8 cellular contexts compared by ENCODE assay signal in the genomic region with DNA sequence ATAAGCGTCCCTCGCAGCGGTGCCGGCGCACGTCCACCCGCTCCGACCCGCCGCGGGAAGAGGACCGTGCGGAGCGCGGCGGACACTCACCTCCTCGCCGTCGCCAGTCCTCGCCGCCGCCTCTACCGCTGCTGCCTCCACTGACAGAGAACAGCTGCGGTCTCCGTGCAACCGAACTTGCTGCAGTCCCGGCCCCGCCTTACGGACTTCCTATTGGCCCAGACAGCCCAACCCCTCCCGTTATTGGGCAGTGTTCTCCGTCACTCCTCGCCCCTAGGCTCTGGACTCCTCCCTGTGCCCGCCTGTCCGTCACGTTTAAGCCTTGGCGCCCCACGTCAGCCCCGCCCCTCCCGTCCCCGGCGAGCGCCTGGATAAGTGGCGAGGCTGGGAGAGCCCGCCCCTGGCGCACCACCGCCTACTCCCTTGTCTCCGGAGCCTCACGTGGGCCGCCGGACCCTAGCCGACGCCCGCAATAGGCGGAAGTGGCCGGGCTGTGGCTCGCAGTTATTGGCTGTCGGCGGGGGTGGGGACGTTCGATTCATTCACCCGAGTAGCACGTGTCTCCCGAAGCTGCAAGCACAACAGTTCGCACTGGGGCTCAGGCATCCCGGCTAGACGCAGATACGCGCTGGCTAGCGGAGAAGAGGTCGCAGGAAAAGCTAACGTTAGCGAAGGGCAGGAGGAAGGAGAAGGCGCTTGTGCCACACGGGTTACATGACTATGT. TPM values are rescaled to one million over a fixed set of nuclear protein-coding genes. Genes with fewer than 3 reads are reported as not detected.
DNase-seq lines count a peak whose midpoint lies in the region; ATAC-seq and TF ChIP-seq lines count a peak whose summit lies in the region.

A gene with protein sequence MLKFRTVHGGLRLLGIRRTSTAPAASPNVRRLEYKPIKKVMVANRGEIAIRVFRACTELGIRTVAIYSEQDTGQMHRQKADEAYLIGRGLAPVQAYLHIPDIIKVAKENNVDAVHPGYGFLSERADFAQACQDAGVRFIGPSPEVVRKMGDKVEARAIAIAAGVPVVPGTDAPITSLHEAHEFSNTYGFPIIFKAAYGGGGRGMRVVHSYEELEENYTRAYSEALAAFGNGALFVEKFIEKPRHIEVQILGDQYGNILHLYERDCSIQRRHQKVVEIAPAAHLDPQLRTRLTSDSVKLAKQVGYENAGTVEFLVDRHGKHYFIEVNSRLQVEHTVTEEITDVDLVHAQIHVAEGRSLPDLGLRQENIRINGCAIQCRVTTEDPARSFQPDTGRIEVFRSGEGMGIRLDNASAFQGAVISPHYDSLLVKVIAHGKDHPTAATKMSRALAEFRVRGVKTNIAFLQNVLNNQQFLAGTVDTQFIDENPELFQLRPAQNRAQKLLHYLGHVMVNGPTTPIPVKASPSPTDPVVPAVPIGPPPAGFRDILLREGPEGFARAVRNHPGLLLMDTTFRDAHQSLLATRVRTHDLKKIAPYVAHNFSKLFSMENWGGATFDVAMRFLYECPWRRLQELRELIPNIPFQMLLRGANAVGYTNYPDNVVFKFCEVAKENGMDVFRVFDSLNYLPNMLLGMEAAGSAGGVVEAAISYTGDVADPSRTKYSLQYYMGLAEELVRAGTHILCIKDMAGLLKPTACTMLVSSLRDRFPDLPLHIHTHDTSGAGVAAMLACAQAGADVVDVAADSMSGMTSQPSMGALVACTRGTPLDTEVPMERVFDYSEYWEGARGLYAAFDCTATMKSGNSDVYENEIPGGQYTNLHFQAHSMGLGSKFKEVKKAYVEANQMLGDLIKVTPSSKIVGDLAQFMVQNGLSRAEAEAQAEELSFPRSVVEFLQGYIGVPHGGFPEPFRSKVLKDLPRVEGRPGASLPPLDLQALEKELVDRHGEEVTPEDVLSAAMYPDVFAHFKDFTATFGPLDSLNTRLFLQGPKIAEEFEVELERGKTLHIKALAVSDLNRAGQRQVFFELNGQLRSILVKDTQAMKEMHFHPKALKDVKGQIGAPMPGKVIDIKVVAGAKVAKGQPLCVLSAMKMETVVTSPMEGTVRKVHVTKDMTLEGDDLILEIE (minus strand): TSS at position 152 of the 724 bp plus-strand sequence. CDS start 86,224 bp downstream, outside the sequence.

- H3K9ac ChIP-seq in PC-3 (ENCODE audit: low read length) = peak within 1 kb of the TSS; percentile 42

- peak within 1 kb of the TSS; percentile 92 for H3K4me2 ChIP-seq in PC-3 (ENCODE audit: low read length)

- H2AFZ ChIP-seq in PC-3 (ENCODE audit: low read length) = peak within 1 kb of the TSS; percentile 82

- H3K27me3 Mint-ChIP-seq in Caco-2 (ENCODE audit: insufficient read depth, unreplicated experiment) = no peaks in the 10 kb centered on the region
- no peaks in the 10 kb centered on the region for H3K27me3 Mint-ChIP-seq in activated T-cell treated with anti-CD3 and anti-CD28 coated beads, Interleukin-2, amount 50 U/mL, for 4 hours (ENCODE audit: low read depth)

- H3K27ac ChIP-seq in PC-3 (ENCODE audit: low read length) = peak within 1 kb of the TSS; percentile 8; the same call in 1 of the 2 replicates

- H4K20me1 ChIP-seq in PC-3 (ENCODE audit: low read length) = no peaks in the 10 kb centered on the region

- H3K4me1 ChIP-seq in Caco-2 (peaks cover 12% of the 10 kb centered on the region), PC-3 (ENCODE audit: insufficient read depth, low read length) (peaks cover 15% of the 10 kb centered on the region)

- ATAC-seq in GM21515 (IDR thresholded peaks at IDR 0.05; ENCODE audit: unreplicated experiment) = peak; percentile 92
- peak; percentile 95 for ATAC-seq in PC-3
- peak; percentile 97 to 98 for ATAC-seq in activated T-cell treated with anti-CD3 and anti-CD28 coated beads, Interleukin-2, amount 50 U/mL, for 4 hours

- no peaks in the 10 kb centered on the region for H3F3A ChIP-seq in PC-3 (ENCODE audit: low read length, unreplicated experiment)

- intact Hi-C loops in Caco-2 (cut with micrococcal nuclease; ENCODE audit: unreplicated experiment) (loop anchor here (1.0 to 5.0 kb wide), 4 partner anchors 8 to 162 kb away; no protein-coding TSS in a partner anchor), PC-3 (cut with micrococcal nuclease) (loop anchor here (1.0 to 5.0 kb wide), 2 partner anchors 24 to 76 kb away; no protein-coding TSS in a partner anchor)

- no peaks in the 10 kb centered on the region for H3K9me3 Mint-ChIP-seq in Caco-2 (ENCODE audit: unreplicated experiment)
- no peaks in the 10 kb centered on the region for H3K9me3 Mint-ChIP-seq in activated T-cell treated with anti-CD3 and anti-CD28 coated beads, Interleukin-2, amount 50 U/mL, for 4 hours

- BruUV-seq in Caco-2 (replicated peaks; lab: Mats Ljungman, UMichigan) = no TSS peak
- no TSS peak for BruUV-seq in PC-3 (replicated peaks; lab: Mats Ljungman, UMichigan)

- no peaks in the 10 kb centered on the region for H3K9me3 ChIP-seq in Caco-2
- H3K9me3 ChIP-seq in PC-3 (ENCODE audit: low read length) = no peaks in the 10 kb centered on the region

- peaks cover 22% of the 10 kb centered on the region for H3K4me1 Mint-ChIP-seq in Caco-2 (ENCODE audit: low read depth, unreplicated experiment)
- H3K4me1 Mint-ChIP-seq in activated T-cell treated with anti-CD3 and anti-CD28 coated beads, Interleukin-2, amount 50 U/mL, for 4 hours (ENCODE audit: low read depth) = peaks cover 25% of the 10 kb centered on the region

- H3K36me3 Mint-ChIP-seq in Caco-2 (ENCODE audit: insufficient read depth, unreplicated experiment) = peaks cover 13% of the 10 kb centered on the region
- no peaks in the 10 kb centered on the region for H3K36me3 Mint-ChIP-seq in activated T-cell treated with anti-CD3 and anti-CD28 coated beads, Interleukin-2, amount 50 U/mL, for 4 hours (ENCODE audit: insufficient read depth)

- H3K79me2 ChIP-seq in PC-3 (ENCODE audit: low read length) = no peaks in the 10 kb centered on the region

- H3K27ac Mint-ChIP-seq in Caco-2 (ENCODE audit: unreplicated experiment) = peak within 1 kb of the TSS; percentile 64

- POLR2A ChIA-PET in Caco-2 (lab: Charles Lee) (interaction anchor here (0.5 to 2.3 kb wide), 12 partner anchors 8 to 342 kb away, joined by 3 to 13 read pairs (median 6); partner anchors contain the start of gene RBM14), PC-3 (lab: Charles Lee; ENCODE audit: unreplicated experiment) (no interaction called here)

- H3K27me3 ChIP-seq in Caco-2 (replicated peaks; ENCODE audit: control insufficient read depth, insufficient read depth, low read length) (no peaks in the 10 kb centered on the region), PC-3 (ENCODE audit: low read length) (no peaks in the 10 kb centered on the region)

- H3K4me3 ChIP-seq in Caco-2 (ENCODE audit: low read depth, low read length) (peak within 1 kb of the TSS; percentile 58), PC-3 (ENCODE audit: low read length) (peak within 1 kb of the TSS; percentile 72), epithelial cell of proximal tubule (ENCODE audit: low read depth, low read length) (peak within 1 kb of the TSS; percentile 74)

- CTCF ChIA-PET in Caco-2 (lab: Charles Lee) = interaction anchor here (0.6 to 1.9 kb wide), 9 partner anchors 8 to 280 kb away, joined by 3 to 11 read pairs (median 4); partner anchors contain the start of gene RBM4B
- CTCF ChIA-PET in PC-3 (lab: Charles Lee) = interaction anchor here (0.5 kb wide), 1 partner anchor 159 kb away, joined by 3 read pairs; no protein-coding TSS in a partner anchor

- DNase-seq in Caco-2 (peak; percentile 100), HuH-7 (ENCODE audit: low spot score) (peak; percentile 100), PC-3 (peak; percentile 99), epithelial cell of proximal tubule (ENCODE audit: low read depth) (peak; percentile 94), mucosa of gallbladder (ENCODE audit: low spot score) (peak; percentile 100)
- DNase-seq in activated T-cell treated with anti-CD3 and anti-CD28 coated beads, Interleukin-2, amount 50 U/mL, for 4 hours = peak; percentile 94
- DNase-seq in stimulated activated CD8-positive, alpha-beta memory T cell treated with anti-CD3 and anti-CD28 coated beads, Interleukin-4, amount 100 ng/mL, for 24 hours (ENCODE audit: low read depth) = peak; percentile 96

- no peaks in the 10 kb centered on the region for H3K9me2 ChIP-seq in PC-3 (replicated peaks; ENCODE audit: low read length)

- H3K4me3 Mint-ChIP-seq in Caco-2 (ENCODE audit: unreplicated experiment) = peak within 1 kb of the TSS; percentile 77
- H3K4me3 Mint-ChIP-seq in activated T-cell treated with anti-CD3 and anti-CD28 coated beads, Interleukin-2, amount 50 U/mL, for 4 hours = peak within 1 kb of the TSS; percentile 78

- TF ChIP-seq CTCF in Caco-2 (IDR thresholded peaks at IDR 0.05; ENCODE audit: insufficient read depth in 1 of 2, low read depth in 1 of 2, low read length in 1 of 2, severe bottlenecking in 1 of 2, unreplicated experiment in 1 of 2) = no peak
- no peak for TF ChIP-seq CTCF in PC-3 (conservative IDR thresholded peaks at IDR 0.05; ENCODE audit: low read depth, low read length)
- no peak for TF ChIP-seq CTCF in epithelial cell of proximal tubule (conservative IDR thresholded peaks at IDR 0.05; ENCODE audit: low read depth, low read length)

- no peaks in the 10 kb centered on the region; the same call in 1 of the 2 replicates for H3K36me3 ChIP-seq in Caco-2 (ENCODE audit: control insufficient read depth, insufficient read depth, low read length)
- H3K36me3 ChIP-seq in PC-3 (ENCODE audit: low read depth, low read length) = no peaks in the 10 kb centered on the region

RNA-seq across cellular contexts. Expression of the gene that starts here (rescaled TPM):
- total RNA-seq in Caco-2 (2022) (22.5 and 25.8 TPM in 2 replicates), PC-3 (2014; rRNA removed) (24.5 and 39.7 TPM in 2 replicates), epithelial cell of proximal tubule (4.7 and 10.6 TPM in 2 replicates), mucosa of gallbladder (24.7 TPM)
- 10 to 100 TPM; 17.5 to 20.0 (median 18.4) TPM for total RNA-seq in activated T-cell treated with anti-CD3 and anti-CD28 coated beads, Interleukin-2, amount 50 U/mL, for 4 hours

Comparison
In these comparisons a context has a peak if more than half of its experiments do, and no peak if none do; other contexts are left out.
1. Peak in every context shown above with its lines: DNase-seq, ATAC-seq, H3K4me3 ChIP-seq and H3K27ac ChIP-seq.